Comparison of ENCODE assay signal across 8 cellular contexts in the genomic region with DNA sequence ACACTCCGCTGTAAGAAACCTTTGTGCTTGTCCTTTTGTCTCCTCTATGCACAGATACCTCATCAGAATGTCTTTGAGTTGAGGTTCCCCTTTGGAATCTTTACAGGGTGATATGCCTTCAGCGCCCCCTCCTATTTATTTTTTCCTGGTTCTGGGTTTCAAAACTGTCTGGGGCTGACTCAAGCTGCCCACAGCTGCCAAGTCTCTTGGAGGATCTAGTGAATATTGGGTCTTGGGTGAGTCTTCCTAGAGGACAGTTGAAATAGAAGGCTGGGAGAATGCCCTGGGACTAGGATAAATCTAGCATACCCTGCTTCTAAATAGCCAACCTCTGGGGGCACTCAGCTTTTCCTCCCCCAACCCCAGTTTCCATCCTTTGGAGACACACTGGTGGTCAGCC. TPM values are rescaled to one million over a fixed set of nuclear protein-coding genes. Genes with fewer than 3 reads are reported as not detected.
DNase-seq lines count a peak whose midpoint lies in the region; ATAC-seq and TF ChIP-seq lines count a peak whose summit lies in the region.

No MANE protein-coding gene starts in this region.

- H4K8ac ChIP-seq in neuronal stem cell (ENCODE audit: low read depth, low read length) = no peak overlapping the region

- H2BK15ac ChIP-seq in neuronal stem cell (ENCODE audit: low read length) = no peak overlapping the region

- peaks cover 63% of the 10 kb centered on the region for H3K79me2 ChIP-seq in DND-41 (ENCODE audit: insufficient read depth, low read length)

- no peak overlapping the region for H2BK12ac ChIP-seq in neuronal stem cell (ENCODE audit: low read length)

- H3K4ac ChIP-seq in neuronal stem cell (ENCODE audit: low read length) = no peak overlapping the region

- TF ChIP-seq CTCF in DND-41 (IDR thresholded peaks at IDR 0.05; ENCODE audit: borderline replicate concordance, extremely low read depth, low read length, poor library complexity, severe bottlenecking) = no peak

- peak overlapping the region; percentile 92 for H3K27ac ChIP-seq in DND-41 (ENCODE audit: low read length)
- no peak overlapping the region for H3K27ac ChIP-seq in neuronal stem cell (replicated peaks; ENCODE audit: low read length)

- H3K79me1 ChIP-seq in neuronal stem cell (ENCODE audit: low read depth, low read length) = peaks cover 6% of the 10 kb centered on the region

- H3K4me2 ChIP-seq in DND-41 (ENCODE audit: insufficient read depth, low read length) = peak overlapping the region; percentile 98
- peak overlapping the region; percentile 75 for H3K4me2 ChIP-seq in neuronal stem cell (ENCODE audit: insufficient read depth, low read length, poor library complexity, severe bottlenecking)

- H3K9ac ChIP-seq in DND-41 (ENCODE audit: low read depth, low read length) = peak overlapping the region; percentile 82
- H3K9ac ChIP-seq in NT2/D1 (ENCODE audit: insufficient read length, low read depth) = peak overlapping the region; percentile 96
- peak overlapping the region; percentile 95 for H3K9ac ChIP-seq in endocrine pancreas (ENCODE audit: control insufficient read depth, insufficient read depth, low read length)
- H3K9ac ChIP-seq in neuronal stem cell (ENCODE audit: low read depth, low read length, poor library complexity) = no peak overlapping the region

- H4K91ac ChIP-seq in neuronal stem cell (ENCODE audit: low read depth, low read length, poor library complexity) = no peak overlapping the region

- H3K27me3 ChIP-seq in DND-41 (ENCODE audit: insufficient read depth, low read length, poor library complexity) (no peaks in the 10 kb centered on the region), NT2/D1 (ENCODE audit: insufficient read depth, insufficient read length) (no peaks in the 10 kb centered on the region), endocrine pancreas (ENCODE audit: control insufficient read depth, insufficient read depth, low read length) (no peaks in the 10 kb centered on the region), neuronal stem cell (ENCODE audit: control insufficient read depth in 3 of 3, insufficient read depth in 3 of 3, low read depth in 1 of 3, low read length in 3 of 3) (no peaks in the 10 kb centered on the region)

- no peak overlapping the region for H3K14ac ChIP-seq in neuronal stem cell (ENCODE audit: low read length)

- H3K23ac ChIP-seq in neuronal stem cell (ENCODE audit: low read depth, low read length, poor library complexity) = no peak overlapping the region

- no CpG with 5 or more reads among the region's 2 CpGs for WGBS in neuronal stem cell (ENCODE audit: extremely low coverage in 2 of 2, insufficient read length in 2 of 2, insufficient replicate concordance in 1 of 2), 2 donors

- H2AFZ ChIP-seq in DND-41 (ENCODE audit: low read depth, low read length) = no peak overlapping the region
- H2AFZ ChIP-seq in neuronal stem cell (ENCODE audit: low read length) = no peak overlapping the region

- H3K4me1 ChIP-seq in DND-41 (ENCODE audit: insufficient read depth, low read length) (peaks cover 32% of the 10 kb centered on the region), NT2/D1 (ENCODE audit: insufficient read depth, insufficient read length) (no peaks in the 10 kb centered on the region), endocrine pancreas (ENCODE audit: control insufficient read depth, insufficient read depth, low read length) (no peaks in the 10 kb centered on the region), neuronal stem cell (ENCODE audit: control insufficient read depth in 2 of 2, insufficient read depth in 1 of 2, low read depth in 1 of 2, low read length in 2 of 2) (peaks cover 0 to 8% of the 10 kb centered on the region in 2 donors)

- H3K9me3 ChIP-seq in DND-41 (ENCODE audit: insufficient read depth, low read length, severe bottlenecking) (no peaks in the 10 kb centered on the region), NT2/D1 (ENCODE audit: insufficient read depth, low read length) (no peaks in the 10 kb centered on the region; the same call in 1 of the 2 replicates), endocrine pancreas (ENCODE audit: control insufficient read depth, low read length) (no peaks in the 10 kb centered on the region), neuronal stem cell (replicated peaks in 1 of 2; ENCODE audit: control insufficient read depth in 2 of 2, insufficient read depth in 1 of 2, low read depth in 1 of 2, low read length in 2 of 2) (peaks cover 0 to 23% of the 10 kb centered on the region in 2 donors)

- H2AK5ac ChIP-seq in neuronal stem cell (ENCODE audit: low read depth, low read length) = no peak overlapping the region

- no peak overlapping the region for H2BK120ac ChIP-seq in neuronal stem cell (ENCODE audit: low read depth, low read length)

- DNase-seq in DND-41 = no peak
- no peak for DNase-seq in NT2/D1 (ENCODE audit: low read depth, low spot score)
- no peak for DNase-seq in neuronal stem cell (ENCODE audit: low spot score)
- no peak for DNase-seq in NCI-H1105 (lab: John Stamatoyannopoulos, UW)
- no peak for DNase-seq in DMS114 treated with DMSO at 0.1 percent for 48 hours (lab: John Stamatoyannopoulos, UW; ENCODE audit: unreplicated experiment)
- no peak for DNase-seq in DMS79 treated with DMSO at 0.1 percent for 48 hours (lab: John Stamatoyannopoulos, UW)

- H3K36me3 ChIP-seq in DND-41 (ENCODE audit: insufficient read depth, low read length) (peaks cover 24% of the 10 kb centered on the region), NT2/D1 (ENCODE audit: insufficient read depth, insufficient read length, low read length) (peaks cover 20% of the 10 kb centered on the region), endocrine pancreas (ENCODE audit: control insufficient read depth, insufficient read depth, low read length) (no peaks in the 10 kb centered on the region), neuronal stem cell (replicated peaks in 1 of 2; ENCODE audit: control insufficient read depth in 2 of 2, insufficient read depth in 2 of 2, low read length in 2 of 2) (peaks cover 0 to 27% of the 10 kb centered on the region in 2 donors)

- H3K4me3 ChIP-seq in DND-41 (ENCODE audit: low read depth in 1 of 2, low read length in 2 of 2) = peak overlapping the region; percentile 74 to 83
- peak overlapping the region; percentile 95 for H3K4me3 ChIP-seq in NT2/D1 (ENCODE audit: insufficient read length, low read depth)
- peak overlapping the region; percentile 97 for H3K4me3 ChIP-seq in endocrine pancreas (ENCODE audit: control insufficient read depth, insufficient read depth, low read length)
- peak overlapping the region; percentile 63 to 91 for H3K4me3 ChIP-seq in neuronal stem cell (ENCODE audit: low read length in 2 of 2)

- ATAC-seq in DND-41 (ENCODE audit: insufficient read depth, low read depth) = no peak
- ATAC-seq in HG03025 (IDR thresholded peaks at IDR 0.05; ENCODE audit: low FRiP score, unreplicated experiment) = no peak

- H3K18ac ChIP-seq in neuronal stem cell (ENCODE audit: low read length) = no peak overlapping the region

- no peak overlapping the region for H2BK5ac ChIP-seq in neuronal stem cell (ENCODE audit: low read length)

- peaks cover 33% of the 10 kb centered on the region for H4K20me1 ChIP-seq in DND-41 (ENCODE audit: insufficient read depth, low read length)

RNA-seq across cellular contexts. Expression of a gene that starts 0.9 kb away (rescaled TPM):
- 8.4 TPM for polyA plus RNA-seq in neuronal stem cell (2013, experiment 1 of 2)
- 8.8 TPM for polyA plus RNA-seq in neuronal stem cell (2013, experiment 2 of 2)

RNA-seq across cellular contexts. Expression of a gene that starts 7.3 kb away (rescaled TPM):
- 8.9 TPM for polyA plus RNA-seq in neuronal stem cell (2013, experiment 1 of 2)
- 9.8 TPM for polyA plus RNA-seq in neuronal stem cell (2013, experiment 2 of 2)

RNA-seq across cellular contexts. Expression of a gene that starts 23.7 kb away (rescaled TPM):
- polyA plus RNA-seq in neuronal stem cell (2013, experiment 1 of 2) = 8.0 TPM
- polyA plus RNA-seq in neuronal stem cell (2013, experiment 2 of 2) = 7.8 TPM
